Comparison of ENCODE assay signal across 1 cellular context in genomic region chr14:91352696-91353692, GRCh38.
TF ChIP-seq lines count a peak whose summit lies in the region.

No MANE protein-coding gene starts in this region.

TF ChIP-seq in WTC11, 78 proteins besides CTCF, POLR2A, EP300 and RAD21 (continued from another document):
- TF ChIP-seq ZNF671 (CRISPR knock-in tag; IDR thresholded peaks at IDR 0.05) (no peak), TEAD4 (CRISPR knock-in tag; IDR thresholded peaks at IDR 0.05) (no peak), PRRX2 (CRISPR knock-in tag; IDR thresholded peaks at IDR 0.05) (no peak), ZNF317 (CRISPR knock-in tag; IDR thresholded peaks at IDR 0.05; ENCODE audit: borderline replicate concordance, low read depth) (no peak), USF1 (CRISPR knock-in tag; IDR thresholded peaks at IDR 0.05) (no peak), ZNF121 (CRISPR knock-in tag; IDR thresholded peaks at IDR 0.05) (no peak), SMAD4 (CRISPR knock-in tag; IDR thresholded peaks at IDR 0.05) (no peak), ELF4 (CRISPR knock-in tag; IDR thresholded peaks at IDR 0.05; ENCODE audit: low read depth) (no peak), TEAD1 (CRISPR knock-in tag; IDR thresholded peaks at IDR 0.05) (no peak), IRF1 (CRISPR knock-in tag; IDR thresholded peaks at IDR 0.05) (no peak)
